ENCODE assay signal across 18 cellular contexts in the genomic region with DNA sequence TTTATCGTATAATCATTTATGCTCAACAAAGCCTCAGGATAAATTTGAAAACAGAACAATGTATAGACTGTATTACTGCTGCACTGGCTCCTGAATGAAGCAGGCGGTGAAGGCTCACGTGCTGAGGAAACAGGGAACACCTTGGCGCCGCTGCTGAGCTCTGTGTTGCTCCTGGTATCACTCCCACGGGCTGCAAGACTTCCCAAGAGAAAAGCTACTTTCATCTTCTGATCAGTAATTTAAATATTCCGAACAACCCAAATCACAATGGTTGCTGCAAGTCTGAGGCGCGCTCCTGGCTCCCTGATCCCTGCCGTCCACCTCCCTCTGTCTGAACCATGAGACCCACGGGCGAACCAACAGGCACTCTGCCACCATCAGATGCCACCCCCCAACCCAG. TPM values are rescaled to one million over a fixed set of nuclear protein-coding genes. Genes with fewer than 3 reads are reported as not detected.
DNase-seq lines count a peak whose midpoint lies in the region; ATAC-seq, FAIRE-seq and TF ChIP-seq lines count a peak whose summit lies in the region.
"Had no signal": no experiment of that assay in that cellular context is flagged by ENCODE, and none has a peak within 500 bp of the region (broad histone marks: within the 10 kb centered on the region; RNA-seq: fewer than 3 reads in every experiment).

No MANE protein-coding gene starts in this region.

- no peak for TF ChIP-seq RAD21 in GM12878 (IDR thresholded peaks at IDR 0.05; ENCODE audit: insufficient read depth, low read depth, low read length)

- ATAC-seq in activated naive CD4-positive, alpha-beta T cell treated with anti-CD3 and anti-CD28 coated beads, Interleukin-2, amount 50 U/mL, for 72 hours: no peak
- no peak for ATAC-seq in GM12878

- intact Hi-C loops in GM12878 (cut with micrococcal nuclease; ENCODE audit: unreplicated experiment): no loop called here

- TF ChIP-seq EP300 in GM12878 (IDR thresholded peaks at IDR 0.05; ENCODE audit: borderline replicate concordance in 1 of 2, control insufficient read depth in 1 of 2, low read depth in 2 of 2, low read length in 2 of 2): no peak

- no peak for DNase-seq in activated naive CD4-positive, alpha-beta T cell treated with anti-CD3 and anti-CD28 coated beads, Interleukin-2, amount 50 U/mL, for 72 hours (ENCODE audit: low spot score in 2 of 2)
- DNase-seq in activated naive CD4-positive, alpha-beta T cell treated with anti-CD3 and anti-CD28 coated beads, Interleukin-2, amount 50 U/mL, for 16 hours: no peak
- DNase-seq in GM12891 (ENCODE audit: insufficient read length, low spot score) (no peak), GM12878 (ENCODE audit: low read depth, low spot score) (no peak), putamen (ENCODE audit: low spot score) (peak; percentile 37), NCI-H146 (lab: John Stamatoyannopoulos, UW) (no peak)
- no peak for DNase-seq in activated T-cell treated with anti-CD3 and anti-CD28 coated beads, Interleukin-2, amount 50 U/mL, for 24 hours
- DNase-seq: GOT3, IMR-90, KG1, MG63, NCI-H1105 treated with DMSO at 0.1 percent for 48 hours, NCI-H2029 treated with DMSO at 0.1 percent for 48 hours, NCI-H446 treated with DMSO at 0.1 percent for 48 hours, NCI-H526 treated with DMSO at 0.1 percent for 48 hours, Peyer's patch, SK-N-SH had no signal

- H3K4me3 ChIP-seq in GM12878: no peak overlapping the region
- H3K4me3 ChIP-seq: HAP-1, MG63, Peyer's patch had no signal

- H3K36me3 ChIP-seq in GM12878 (ENCODE audit: control insufficient read depth in 2 of 2, insufficient read depth in 2 of 2, low read length in 1 of 2): peaks cover 25 to 43% of the 10 kb centered on the region in 2 experiments

- SMC1A ChIA-PET in GM12878 (lab: Charles Lee; ENCODE audit: uncharacterized antibody, unreplicated experiment): no interaction called here

- in situ Hi-C loops in GM12878 (cut with MboI): no loop called here

- no peak overlapping the region for H2AFZ ChIP-seq in GM12878 (ENCODE audit: control insufficient read depth, low read depth, low read length)

- H3K4me2 ChIP-seq in GM12878 (ENCODE audit: control insufficient read depth, insufficient read depth): no peak overlapping the region
- H3K4me2 ChIP-seq: SK-N-SH had no signal

- no peaks in the 10 kb centered on the region for H3K27me3 ChIP-seq in GM12878 (replicated peaks in 1 of 2; ENCODE audit: control insufficient read depth in 2 of 2, insufficient read depth in 2 of 2, low read length in 1 of 2)
- H3K27me3 ChIP-seq: MG63, Peyer's patch had no signal

- WGBS in GM12878 (ENCODE audit: insufficient coverage, insufficient replicate concordance, low lambda C conversion rate, missing lambda C conversion rate): over 99% methylated on average over 11 of the region's 12 CpGs

- 0 out of 2 replicates have a peak, but pooled peaks cover 8% of the 10 kb centered on the region for H4K20me1 ChIP-seq in GM12878 (ENCODE audit: control insufficient read depth, insufficient read depth)

- RAD21 ChIA-PET in GM12878 (lab: Charles Lee; ENCODE audit: unreplicated experiment): no interaction called here

- H3K4me3 Mint-ChIP-seq in activated T-cell treated with anti-CD3 and anti-CD28 coated beads, Interleukin-2, amount 50 U/mL, for 24 hours: no peak overlapping the region

- TF ChIP-seq POLR2A in GM12891 (IDR thresholded peaks at IDR 0.05; ENCODE audit: low read depth, low read length): peak; percentile 26; the same call in 1 of the 2 replicates
- no peak for TF ChIP-seq POLR2A in GM12878 (IDR thresholded peaks at IDR 0.05; ENCODE audit: low read depth, low read length)

- peak overlapping the region; percentile 60 to 70 for H3K27ac Mint-ChIP-seq in activated naive CD4-positive, alpha-beta T cell treated with anti-CD3 and anti-CD28 coated beads, Interleukin-2, amount 50 U/mL, for 72 hours
- H3K27ac Mint-ChIP-seq in activated T-cell treated with anti-CD3 and anti-CD28 coated beads, Interleukin-2, amount 50 U/mL, for 24 hours: no peak overlapping the region

- no peaks in the 10 kb centered on the region for H3K27me3 Mint-ChIP-seq in activated T-cell treated with anti-CD3 and anti-CD28 coated beads, Interleukin-2, amount 50 U/mL, for 24 hours

- BruUV-seq in GM12878 (replicated peaks; lab: Mats Ljungman, UMichigan): TSS peak; percentile 38

- H3K27ac ChIP-seq in GM12878 (ENCODE audit: control insufficient read depth, insufficient read depth): no peak overlapping the region
- H3K27ac ChIP-seq: Peyer's patch had no signal

- H3K36me3 Mint-ChIP-seq in activated naive CD4-positive, alpha-beta T cell treated with anti-CD3 and anti-CD28 coated beads, Interleukin-2, amount 50 U/mL, for 72 hours: peaks cover 17 to 24% of the 10 kb centered on the region in 2 donors
- peaks cover 97% of the 10 kb centered on the region for H3K36me3 Mint-ChIP-seq in activated T-cell treated with anti-CD3 and anti-CD28 coated beads, Interleukin-2, amount 50 U/mL, for 24 hours (ENCODE audit: low read depth)

- FAIRE-seq in GM12891 (lab: Jason Lieb, UNC) (no peak), GM12878 (lab: Jason Lieb, UNC) (no peak)

- H3K4me1 ChIP-seq in GM12878 (ENCODE audit: control insufficient read depth, insufficient read depth, low read length): no peaks in the 10 kb centered on the region
- H3K4me1 ChIP-seq: HAP-1, Peyer's patch had no signal

- CTCF ChIA-PET in GM12878 (lab: Yijun Ruan, JAX): no interaction called here

- H3K9me3 ChIP-seq in GM12878 (replicated peaks; ENCODE audit: control insufficient read depth, insufficient read depth, low read length): no peaks in the 10 kb centered on the region; the same call in 2 of the 3 replicates
- H3K9me3 ChIP-seq: HAP-1, MG63, Peyer's patch, SK-N-SH had no signal

- no peaks in the 10 kb centered on the region for H3K79me2 ChIP-seq in GM12878 (ENCODE audit: control insufficient read depth, insufficient read depth, low read length)

- TF ChIP-seq CTCF in GM12878 (IDR thresholded peaks at IDR 0.05 in 2 of 3, conservative IDR thresholded peaks at IDR 0.05 in 1 of 3; ENCODE audit: control insufficient read depth in 2 of 3, extremely low read depth in 1 of 3, insufficient read depth in 1 of 3, low read depth in 3 of 3, low read length in 3 of 3): no peak

- POLR2A ChIA-PET in GM12878 (lab: Charles Lee): no interaction called here

- no peak overlapping the region for H3K9ac ChIP-seq in GM12878 (ENCODE audit: control insufficient read depth, insufficient read depth, low read length)
- H3K9ac ChIP-seq: SK-N-SH had no signal

- peaks cover 0 to 4% of the 10 kb centered on the region in 2 donors for H3K9me3 Mint-ChIP-seq in activated naive CD4-positive, alpha-beta T cell treated with anti-CD3 and anti-CD28 coated beads, Interleukin-2, amount 50 U/mL, for 72 hours
- no peaks in the 10 kb centered on the region for H3K9me3 Mint-ChIP-seq in activated T-cell treated with anti-CD3 and anti-CD28 coated beads, Interleukin-2, amount 50 U/mL, for 24 hours

- peaks cover 5% of the 10 kb centered on the region for H3K4me1 Mint-ChIP-seq in activated T-cell treated with anti-CD3 and anti-CD28 coated beads, Interleukin-2, amount 50 U/mL, for 24 hours (ENCODE audit: low read depth)

RNA-seq across cellular contexts. Expression of a gene that starts 15.7 kb away (rescaled TPM):
- 10 to 100 TPM; 60.0 to 65.9 TPM for total RNA-seq in activated naive CD4-positive, alpha-beta T cell treated with anti-CD3 and anti-CD28 coated beads, Interleukin-2, amount 50 U/mL, for 72 hours
- 19.8 TPM for polyA plus RNA-seq in GM12891 (2012; ENCODE audit: low read depth, missing spikeins)
- total RNA-seq in GM12878 (2013; cell fraction: nucleolus; rRNA removed): 11.7 and 13.8 TPM in 2 replicates
- 71.2 and 81.8 TPM in 2 replicates for total RNA-seq in GM12878 (2014; rRNA removed)
- total RNA-seq in GM12878 (2014; rRNA removed; fragmentation: Illumina TruSeq; extraction: Trizol): 47.6 and 55.7 TPM in 2 replicates
- total RNA-seq in GM12878 (2021): 79.7 and 90.9 TPM in 2 replicates
- 13.7 TPM for polyA plus RNA-seq in GM12878 (2011; ENCODE audit: low read depth)
- 16.2 and 27.7 TPM in 2 replicates for polyA plus RNA-seq in GM12878 (2011; rRNA removed)
- 37.0 and 60.9 TPM in 2 replicates for polyA plus RNA-seq in GM12878 (2011; cell fraction: cytosol; rRNA removed)
- 21.7 and 34.5 TPM in 2 replicates for polyA plus RNA-seq in GM12878 (2011; cell fraction: nucleus; rRNA removed)
- 23.3 and 33.4 TPM in 2 replicates for polyA plus RNA-seq in GM12878 (2012)
- polyA plus RNA-seq in GM12878 (2014; fragmentation: Illumina TruSeq; extraction: Trizol): 16.5 and 44.3 TPM in 2 replicates
- polyA plus RNA-seq in GM12878 (2014; fragmentation: Nextera tagmentation; extraction: Ambion mirVana): 10 to 100 TPM in 1 of 2 experiments, 1 to 10 TPM in 1; 9.6 to 16.4 TPM
- 66.9 and 68.4 TPM in 2 replicates for polyA plus RNA-seq in GM12878 (2014; rRNA removed)
- polyA plus RNA-seq in GM12878 (2016; fragmentation: Nextera tagmentation; extraction: Ambion mirVana): 10 to 100 TPM in 1 of 2 experiments, 1 to 10 TPM in 1; 8.2 to 46.3 TPM
- polyA minus RNA-seq in GM12878 (2011; rRNA and poly(A)+ RNA removed): 44.8 and 87.5 TPM in 2 replicates
- polyA minus RNA-seq in GM12878 (2011; cell fraction: cytosol; rRNA and poly(A)+ RNA removed): 35.5 and 42.9 TPM in 2 replicates
- polyA minus RNA-seq in GM12878 (2011; cell fraction: nucleus; rRNA and poly(A)+ RNA removed): 12.3 and 23.3 TPM in 2 replicates

RNA-seq across cellular contexts. Expression of a gene that starts 35.2 kb away (rescaled TPM):
- 100 to 1,000 TPM in 1 of 2 donors, 10 to 100 TPM in 1; 82.9 to 129 TPM for total RNA-seq in activated naive CD4-positive, alpha-beta T cell treated with anti-CD3 and anti-CD28 coated beads, Interleukin-2, amount 50 U/mL, for 72 hours
- 34.5 TPM for polyA plus RNA-seq in GM12891 (2012; ENCODE audit: low read depth, missing spikeins)
- 213 and 227 TPM in 2 replicates for total RNA-seq in GM12878 (2013; cell fraction: nucleolus; rRNA removed)
- total RNA-seq in GM12878 (2014; rRNA removed) (53.6 and 57.3 TPM in 2 replicates), GM12878 (2014; rRNA removed; fragmentation: Illumina TruSeq; extraction: Trizol) (47.5 and 52.6 TPM in 2 replicates), GM12878 (2021) (63.5 and 65.9 TPM in 2 replicates)
- polyA plus RNA-seq in GM12878 (2011; ENCODE audit: low read depth): 31.3 TPM
- polyA plus RNA-seq in GM12878 (2011; rRNA removed) (58.3 and 89.4 TPM in 2 replicates), GM12878 (2014; fragmentation: Illumina TruSeq; extraction: Trizol) (47.7 and 53.3 TPM in 2 replicates), GM12878 (2014; fragmentation: Nextera tagmentation; extraction: Ambion mirVana) (1 to 10 TPM; 4.3 to 6.7 TPM), GM12878 (2014; rRNA removed) (65.5 and 69.0 TPM in 2 replicates), GM12878 (2016; fragmentation: Nextera tagmentation; extraction: Ambion mirVana) (10 to 100 TPM; 28.2 to 41.7 TPM)
- 81.6 and 106 TPM in 2 replicates for polyA plus RNA-seq in GM12878 (2011; cell fraction: cytosol; rRNA removed)
- 296 and 304 TPM in 2 replicates for polyA plus RNA-seq in GM12878 (2011; cell fraction: nucleus; rRNA removed)
- polyA plus RNA-seq in GM12878 (2012): 45.3 and 47.1 TPM in 2 replicates
- polyA minus RNA-seq in GM12878 (2011; rRNA and poly(A)+ RNA removed): 158 and 234 TPM in 2 replicates
- 35.5 and 49.6 TPM in 2 replicates for polyA minus RNA-seq in GM12878 (2011; cell fraction: cytosol; rRNA and poly(A)+ RNA removed)
- 102 and 170 TPM in 2 replicates for polyA minus RNA-seq in GM12878 (2011; cell fraction: nucleus; rRNA and poly(A)+ RNA removed)

RNA-seq across cellular contexts. Expression of a gene that starts 39.0 kb away (rescaled TPM):
- total RNA-seq in activated naive CD4-positive, alpha-beta T cell treated with anti-CD3 and anti-CD28 coated beads, Interleukin-2, amount 50 U/mL, for 72 hours: 10 to 100 TPM in 1 of 2 donors, 1 to 10 TPM in 1; 4.5 to 11.6 TPM
- 32.8 TPM for polyA plus RNA-seq in GM12891 (2012; ENCODE audit: low read depth, missing spikeins)
- total RNA-seq in GM12878 (2013; cell fraction: nucleolus; rRNA removed): 4.5 and 6.7 TPM in 2 replicates
- total RNA-seq in GM12878 (2014; rRNA removed) (61.5 and 65.0 TPM in 2 replicates), GM12878 (2014; rRNA removed; fragmentation: Illumina TruSeq; extraction: Trizol) (37.6 and 38.1 TPM in 2 replicates), GM12878 (2021) (40.9 and 41.5 TPM in 2 replicates)
- 9.8 TPM for polyA plus RNA-seq in GM12878 (2011; ENCODE audit: low read depth)
- polyA plus RNA-seq in GM12878 (2011; rRNA removed) (31.6 and 36.4 TPM in 2 replicates), GM12878 (2014; fragmentation: Illumina TruSeq; extraction: Trizol) (18.4 and 42.6 TPM in 2 replicates), GM12878 (2014; fragmentation: Nextera tagmentation; extraction: Ambion mirVana) (10 to 100 TPM in 1 of 2 experiments, 1 to 10 TPM in 1; 4.0 to 10.3 TPM), GM12878 (2014; rRNA removed) (68.5 and 73.6 TPM in 2 replicates), GM12878 (2016; fragmentation: Nextera tagmentation; extraction: Ambion mirVana) (10 to 100 TPM; 66.7 to 97.8 TPM)
- polyA plus RNA-seq in GM12878 (2011; cell fraction: cytosol; rRNA removed): 46.6 and 57.4 TPM in 2 replicates
- polyA plus RNA-seq in GM12878 (2011; cell fraction: nucleus; rRNA removed): 25.1 and 30.4 TPM in 2 replicates
- 29.3 and 31.8 TPM in 2 replicates for polyA plus RNA-seq in GM12878 (2012)
- 11.2 and 15.8 TPM in 2 replicates for polyA minus RNA-seq in GM12878 (2011; rRNA and poly(A)+ RNA removed)
- 9.6 and 11.4 TPM in 2 replicates for polyA minus RNA-seq in GM12878 (2011; cell fraction: cytosol; rRNA and poly(A)+ RNA removed)
- polyA minus RNA-seq in GM12878 (2011; cell fraction: nucleus; rRNA and poly(A)+ RNA removed): 4.0 and 8.3 TPM in 2 replicates

RNA-seq across cellular contexts. Expression of a gene that starts 39.2 kb away (rescaled TPM):
- 100 to 1,000 TPM; 164 to 177 TPM for total RNA-seq in activated naive CD4-positive, alpha-beta T cell treated with anti-CD3 and anti-CD28 coated beads, Interleukin-2, amount 50 U/mL, for 72 hours
- polyA plus RNA-seq in GM12891 (2012; ENCODE audit: low read depth, missing spikeins): 36.4 TPM
- total RNA-seq in GM12878 (2013; cell fraction: nucleolus; rRNA removed): 207 and 245 TPM in 2 replicates
- total RNA-seq in GM12878 (2014; rRNA removed) (56.1 and 69.6 TPM in 2 replicates), GM12878 (2014; rRNA removed; fragmentation: Illumina TruSeq; extraction: Trizol) (24.8 and 26.7 TPM in 2 replicates), GM12878 (2021) (86.8 and 103 TPM in 2 replicates)
- 26.2 TPM for polyA plus RNA-seq in GM12878 (2011; ENCODE audit: low read depth)
- polyA plus RNA-seq in GM12878 (2011; rRNA removed) (21.4 and 43.6 TPM in 2 replicates), GM12878 (2014; fragmentation: Illumina TruSeq; extraction: Trizol) (29.8 and 50.0 TPM in 2 replicates), GM12878 (2014; fragmentation: Nextera tagmentation; extraction: Ambion mirVana) (1 to 10 TPM; 2.3 to 3.5 TPM), GM12878 (2014; rRNA removed) (84.2 and 91.5 TPM in 2 replicates), GM12878 (2016; fragmentation: Nextera tagmentation; extraction: Ambion mirVana) (10 to 100 TPM; 28.7 to 30.6 TPM)
- 34.1 and 49.3 TPM in 2 replicates for polyA plus RNA-seq in GM12878 (2011; cell fraction: cytosol; rRNA removed)
- polyA plus RNA-seq in GM12878 (2011; cell fraction: nucleus; rRNA removed): 389 and 485 TPM in 2 replicates
- polyA plus RNA-seq in GM12878 (2012): 40.1 and 40.7 TPM in 2 replicates
- polyA minus RNA-seq in GM12878 (2011; rRNA and poly(A)+ RNA removed): 94.9 and 113 TPM in 2 replicates
- polyA minus RNA-seq in GM12878 (2011; cell fraction: cytosol; rRNA and poly(A)+ RNA removed): 56.0 and 75.9 TPM in 2 replicates
- polyA minus RNA-seq in GM12878 (2011; cell fraction: nucleus; rRNA and poly(A)+ RNA removed): 192 and 321 TPM in 2 replicates
